In genomic region chr16:89507834-89508590, GRCh38 we compare ENCODE assay signal across 1 cellular context.
TF ChIP-seq lines count a peak whose summit lies in the region.

Gene SPG7, plus strand, starts transcription at chr16:89508403. Its CDS starts 15 bp downstream, at chr16:89508418.

TF ChIP-seq in K562, 482 proteins besides CTCF, POLR2A, EP300 and RAD21 (continued from another document and continues in another):
- TF ChIP-seq MBD1 (CRISPR knock-in tag; IDR thresholded peaks at IDR 0.05): no peak
- TF ChIP-seq ZNF707 (CRISPR knock-in tag; conservative IDR thresholded peaks at IDR 0.05): no peak
- TF ChIP-seq NEUROD1 (IDR thresholded peaks at IDR 0.05; ENCODE audit: borderline replicate concordance, low read depth, low read length, partially characterized antibody): no peak
- no peak for TF ChIP-seq ZNF408 (CRISPR knock-in tag; IDR thresholded peaks at IDR 0.05; ENCODE audit: low read depth)
- peak; percentile 94 for TF ChIP-seq POLR2G (IDR thresholded peaks at IDR 0.05; ENCODE audit: low read depth, low read length)
- peak; percentile 35; the same call in 1 of the 2 replicates for TF ChIP-seq ZC3H4 (CRISPR knock-in tag; IDR thresholded peaks at IDR 0.05; ENCODE audit: borderline replicate concordance)
- TF ChIP-seq LCOR (CRISPR knock-in tag; IDR thresholded peaks at IDR 0.05): no peak; the same call in 1 of the 2 replicates
- TF ChIP-seq HDAC3 (IDR thresholded peaks at IDR 0.05; ENCODE audit: borderline replicate concordance, partially characterized antibody): no peak
- peak; percentile 85; the same call in 1 of the 2 replicates for TF ChIP-seq PHF8 (IDR thresholded peaks at IDR 0.05; ENCODE audit: borderline replicate concordance, low read length)
- TF ChIP-seq REST (CRISPR knock-in tag; IDR thresholded peaks at IDR 0.05; ENCODE audit: low read depth): 0 out of 2 replicates have a peak, but pooled peaks have one; percentile 54
- peak; percentile 22; the same call in 1 of the 2 replicates for TF ChIP-seq ZNF431 (CRISPR knock-in tag; IDR thresholded peaks at IDR 0.05)
- no peak for TF ChIP-seq ZNF124 (CRISPR knock-in tag; IDR thresholded peaks at IDR 0.05)
- peak; percentile 9; the same call in 1 of the 2 replicates for TF ChIP-seq GABPA (tag; conservative IDR thresholded peaks at IDR 0.05; ENCODE audit: low read depth)
- TF ChIP-seq ETV5 (CRISPR knock-in tag; IDR thresholded peaks at IDR 0.05; ENCODE audit: low read depth): peak; percentile 35; the same call in 1 of the 2 replicates
- TF ChIP-seq RHOXF2B (CRISPR knock-in tag; conservative IDR thresholded peaks at IDR 0.05): no peak
- TF ChIP-seq CXXC5 (CRISPR knock-in tag; IDR thresholded peaks at IDR 0.05): peak; percentile 83
- TF ChIP-seq MYNN (IDR thresholded peaks at IDR 0.05): no peak
- no peak for TF ChIP-seq MYNN (CRISPR knock-in tag; IDR thresholded peaks at IDR 0.05)
- TF ChIP-seq ZKSCAN3 (CRISPR knock-in tag; IDR thresholded peaks at IDR 0.05): no peak
- TF ChIP-seq ZFP30 (CRISPR knock-in tag; IDR thresholded peaks at IDR 0.05; ENCODE audit: borderline replicate concordance): no peak
- TF ChIP-seq ZNF217 (CRISPR knock-in tag; IDR thresholded peaks at IDR 0.05): no peak
- TF ChIP-seq XRCC4 (IDR thresholded peaks at IDR 0.05; ENCODE audit: extremely low read depth, insufficient read depth, insufficient read length): no peak
- no peak for TF ChIP-seq TSC22D4 (tag; IDR thresholded peaks at IDR 0.05)
- TF ChIP-seq CC2D1A (IDR thresholded peaks at IDR 0.05): no peak
- no peak for TF ChIP-seq PCBP2 (IDR thresholded peaks at IDR 0.05; ENCODE audit: low read depth, low read length, poor library complexity, severe bottlenecking)
- TF ChIP-seq RBBP5 (IDR thresholded peaks at IDR 0.05; ENCODE audit: borderline replicate concordance, insufficient read depth, low read length, poor library complexity, severe bottlenecking): peak; percentile 86
- no peak for TF ChIP-seq DLX4 (CRISPR knock-in tag; IDR thresholded peaks at IDR 0.05)
- TF ChIP-seq ZFP91 (CRISPR knock-in tag; IDR thresholded peaks at IDR 0.05): no peak
- TF ChIP-seq SRSF9 (IDR thresholded peaks at IDR 0.05; ENCODE audit: borderline replicate concordance, low read depth, low read length): no peak
- no peak for TF ChIP-seq KAT2B (IDR thresholded peaks at IDR 0.05; ENCODE audit: low read depth, low read length)
- no peak; the same call in 1 of the 2 replicates for TF ChIP-seq ATF2 (CRISPR knock-in tag; IDR thresholded peaks at IDR 0.05)
- TF ChIP-seq ZNF764 (CRISPR knock-in tag; IDR thresholded peaks at IDR 0.05; ENCODE audit: low read depth): no peak
- TF ChIP-seq HDAC1 (IDR thresholded peaks at IDR 0.05): peak in 1 of 2 experiments; percentile 74; a peak in 2 of 4 replicates
- no peak for TF ChIP-seq TAF7 (tag; IDR thresholded peaks at IDR 0.05)
- no peak for TF ChIP-seq TAF15 (IDR thresholded peaks at IDR 0.05; ENCODE audit: low read depth, low read length)
- no peak for TF ChIP-seq BACH1 (tag; IDR thresholded peaks at IDR 0.05)
- no peak for TF ChIP-seq HNRNPH1 (optimal IDR thresholded peaks at IDR 0.05; ENCODE audit: low read depth, low read length)
- peak; percentile 72 to 90 for TF ChIP-seq E2F6 (IDR thresholded peaks at IDR 0.05; ENCODE audit: borderline replicate concordance in 1 of 2, extremely low read depth in 1 of 2, insufficient read depth in 1 of 2, insufficient read length in 1 of 2, low read depth in 1 of 2, low read length in 1 of 2, poor library complexity in 1 of 2, severe bottlenecking in 1 of 2)
- TF ChIP-seq ZNF318 (IDR thresholded peaks at IDR 0.05; ENCODE audit: borderline replicate concordance in 1 of 2, low read depth in 1 of 2): no peak
- TF ChIP-seq MXI1 (IDR thresholded peaks at IDR 0.05; ENCODE audit: low read depth, low read length): peak; percentile 29; the same call in 1 of the 2 replicates
- no peak for TF ChIP-seq FOS (IDR thresholded peaks at IDR 0.05; ENCODE audit: extremely low read depth, insufficient read length)
- peak in 1 of 2 experiments; percentile 38; a peak in 1 of 4 replicates for TF ChIP-seq MLLT1 (IDR thresholded peaks at IDR 0.05)
